In genomic region chr7:42987648-42988214, GRCh38 we compare ENCODE assay signal across 8 cellular contexts.
"Had no signal": no experiment of that assay in that cellular context is flagged by ENCODE, and none has a peak within 500 bp of the region (broad histone marks: within the 10 kb centered on the region; RNA-seq: fewer than 3 reads in every experiment).

No MANE protein-coding gene starts in this region.

- H3K4me1 ChIP-seq: HAP-1 had no signal

- H3K36me3 ChIP-seq: HAP-1 had no signal

- ATAC-seq: HCT116 had no signal

- FAIRE-seq: HTR-8/SVneo had no signal

- H3K9me3 ChIP-seq: HAP-1 had no signal

- H3K4me3 ChIP-seq: HAP-1 had no signal

- DNase-seq: GOT3, H7, HFFc6, IMR-90, KBM-7 had no signal
